1 cellular context compared by ENCODE assay signal in the genomic region with DNA sequence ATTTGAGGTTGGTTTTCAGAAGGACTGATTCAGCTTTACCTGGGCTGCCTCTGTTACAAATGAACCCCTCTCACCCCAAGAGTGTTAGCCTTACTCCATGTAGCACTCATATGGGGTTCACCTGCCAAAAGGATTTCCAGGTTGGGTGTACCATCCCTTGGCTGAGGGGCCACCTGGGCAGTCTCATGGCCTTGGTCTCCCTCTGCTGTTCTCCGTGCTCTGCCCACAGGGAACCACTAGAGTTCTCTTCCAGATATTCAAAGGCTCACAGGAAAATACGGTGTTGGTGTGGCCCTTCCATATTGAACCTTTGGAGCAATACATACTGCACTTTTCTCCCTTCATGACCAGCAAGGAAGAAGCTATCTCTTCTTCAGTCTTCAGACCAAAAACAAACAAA.
TF ChIP-seq lines count a peak whose summit lies in the region.

No MANE protein-coding gene starts in this region.

TF ChIP-seq in HCT116, 20 proteins besides CTCF, POLR2A, EP300 and RAD21 (continued from another document):
- no peak for TF ChIP-seq SIN3A (IDR thresholded peaks at IDR 0.05; ENCODE audit: low read depth)
- TF ChIP-seq, protein P1, sequence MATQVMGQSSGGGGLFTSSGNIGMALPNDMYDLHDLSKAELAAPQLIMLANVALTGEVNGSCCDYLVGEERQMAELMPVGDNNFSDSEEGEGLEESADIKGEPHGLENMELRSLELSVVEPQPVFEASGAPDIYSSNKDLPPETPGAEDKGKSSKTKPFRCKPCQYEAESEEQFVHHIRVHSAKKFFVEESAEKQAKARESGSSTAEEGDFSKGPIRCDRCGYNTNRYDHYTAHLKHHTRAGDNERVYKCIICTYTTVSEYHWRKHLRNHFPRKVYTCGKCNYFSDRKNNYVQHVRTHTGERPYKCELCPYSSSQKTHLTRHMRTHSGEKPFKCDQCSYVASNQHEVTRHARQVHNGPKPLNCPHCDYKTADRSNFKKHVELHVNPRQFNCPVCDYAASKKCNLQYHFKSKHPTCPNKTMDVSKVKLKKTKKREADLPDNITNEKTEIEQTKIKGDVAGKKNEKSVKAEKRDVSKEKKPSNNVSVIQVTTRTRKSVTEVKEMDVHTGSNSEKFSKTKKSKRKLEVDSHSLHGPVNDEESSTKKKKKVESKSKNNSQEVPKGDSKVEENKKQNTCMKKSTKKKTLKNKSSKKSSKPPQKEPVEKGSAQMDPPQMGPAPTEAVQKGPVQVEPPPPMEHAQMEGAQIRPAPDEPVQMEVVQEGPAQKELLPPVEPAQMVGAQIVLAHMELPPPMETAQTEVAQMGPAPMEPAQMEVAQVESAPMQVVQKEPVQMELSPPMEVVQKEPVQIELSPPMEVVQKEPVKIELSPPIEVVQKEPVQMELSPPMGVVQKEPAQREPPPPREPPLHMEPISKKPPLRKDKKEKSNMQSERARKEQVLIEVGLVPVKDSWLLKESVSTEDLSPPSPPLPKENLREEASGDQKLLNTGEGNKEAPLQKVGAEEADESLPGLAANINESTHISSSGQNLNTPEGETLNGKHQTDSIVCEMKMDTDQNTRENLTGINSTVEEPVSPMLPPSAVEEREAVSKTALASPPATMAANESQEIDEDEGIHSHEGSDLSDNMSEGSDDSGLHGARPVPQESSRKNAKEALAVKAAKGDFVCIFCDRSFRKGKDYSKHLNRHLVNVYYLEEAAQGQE (IDR thresholded peaks at IDR 0.05; ENCODE audit: low read depth), result no peak
- no peak for TF ChIP-seq EZH2phosphoT487 (IDR thresholded peaks at IDR 0.05; ENCODE audit: borderline replicate concordance)
- TF ChIP-seq, protein P2, sequence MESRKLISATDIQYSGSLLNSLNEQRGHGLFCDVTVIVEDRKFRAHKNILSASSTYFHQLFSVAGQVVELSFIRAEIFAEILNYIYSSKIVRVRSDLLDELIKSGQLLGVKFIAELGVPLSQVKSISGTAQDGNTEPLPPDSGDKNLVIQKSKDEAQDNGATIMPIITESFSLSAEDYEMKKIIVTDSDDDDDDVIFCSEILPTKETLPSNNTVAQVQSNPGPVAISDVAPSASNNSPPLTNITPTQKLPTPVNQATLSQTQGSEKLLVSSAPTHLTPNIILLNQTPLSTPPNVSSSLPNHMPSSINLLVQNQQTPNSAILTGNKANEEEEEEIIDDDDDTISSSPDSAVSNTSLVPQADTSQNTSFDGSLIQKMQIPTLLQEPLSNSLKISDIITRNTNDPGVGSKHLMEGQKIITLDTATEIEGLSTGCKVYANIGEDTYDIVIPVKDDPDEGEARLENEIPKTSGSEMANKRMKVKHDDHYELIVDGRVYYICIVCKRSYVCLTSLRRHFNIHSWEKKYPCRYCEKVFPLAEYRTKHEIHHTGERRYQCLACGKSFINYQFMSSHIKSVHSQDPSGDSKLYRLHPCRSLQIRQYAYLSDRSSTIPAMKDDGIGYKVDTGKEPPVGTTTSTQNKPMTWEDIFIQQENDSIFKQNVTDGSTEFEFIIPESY (IDR thresholded peaks at IDR 0.05; ENCODE audit: extremely low read depth, insufficient replicate concordance, low read length), result no peak
- TF ChIP-seq SRF (IDR thresholded peaks at IDR 0.05; ENCODE audit: low read depth), result no peak
- no peak for TF ChIP-seq CBX3 (IDR thresholded peaks at IDR 0.05; ENCODE audit: low read depth)
- no peak for TF ChIP-seq TCF7L2 (IDR thresholded peaks at IDR 0.05; ENCODE audit: borderline replicate concordance, extremely low read depth, insufficient read depth, insufficient read length)
- no peak for TF ChIP-seq ELF1 (IDR thresholded peaks at IDR 0.05; ENCODE audit: borderline replicate concordance, low read depth)
- TF ChIP-seq, protein P3, sequence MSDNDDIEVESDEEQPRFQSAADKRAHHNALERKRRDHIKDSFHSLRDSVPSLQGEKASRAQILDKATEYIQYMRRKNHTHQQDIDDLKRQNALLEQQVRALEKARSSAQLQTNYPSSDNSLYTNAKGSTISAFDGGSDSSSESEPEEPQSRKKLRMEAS (IDR thresholded peaks at IDR 0.05), result no peak
- TF ChIP-seq CEBPB (IDR thresholded peaks at IDR 0.05; ENCODE audit: low read depth), result no peak
